ENCODE assay signal across 1 cellular context in the genomic region with DNA sequence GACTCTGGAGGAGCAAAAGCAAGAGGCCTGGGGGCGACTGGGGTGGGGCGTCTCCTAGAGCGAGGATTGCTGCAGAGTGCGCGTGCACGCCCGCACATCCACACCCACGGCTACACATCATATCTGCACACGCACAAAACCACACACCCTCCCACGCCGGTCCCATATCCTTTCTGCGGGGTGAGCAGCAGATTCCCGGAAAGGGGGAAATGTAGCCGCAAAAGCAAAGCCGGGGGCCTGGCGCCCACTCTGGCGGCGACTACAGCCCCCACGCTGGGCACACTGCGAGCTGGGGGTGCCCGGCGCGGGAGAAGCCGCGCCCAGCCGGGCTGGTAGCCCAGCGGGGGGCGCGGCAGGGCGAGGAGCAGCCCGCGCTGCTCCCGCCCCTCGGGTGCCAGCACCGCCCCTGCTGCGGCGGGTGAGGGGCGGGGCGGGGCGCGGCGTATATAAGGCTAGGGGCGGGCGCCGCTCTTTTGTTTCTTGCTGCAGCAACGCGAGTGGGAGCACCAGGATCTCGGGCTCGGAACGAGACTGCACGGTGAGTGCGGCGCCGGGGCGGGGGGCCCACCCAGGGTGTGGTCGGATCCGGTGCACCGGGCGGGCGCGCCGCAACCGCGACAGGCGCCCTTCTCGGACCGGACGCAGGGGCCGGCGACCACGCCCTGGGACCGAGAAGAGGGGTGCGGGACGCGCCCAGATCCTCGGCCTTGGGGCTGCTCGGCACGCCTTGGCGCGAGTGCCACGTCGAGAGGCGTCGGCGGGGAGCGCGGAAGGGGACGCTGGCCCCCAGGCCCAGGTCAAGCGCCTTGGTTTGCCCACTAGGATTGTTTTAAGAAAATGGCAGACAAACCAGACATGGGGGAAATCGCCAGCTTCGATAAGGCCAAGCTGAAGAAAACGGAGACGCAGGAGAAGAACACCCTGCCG.
TF ChIP-seq lines count a peak whose summit lies in the region.

A gene (plus strand): TSS at position 476 of the 927 bp plus-strand sequence.

TF ChIP-seq in HepG2, 621 proteins besides CTCF, POLR2A, EP300 and RAD21 (continued from another document and continues in another):
- TF ChIP-seq, protein P1, sequence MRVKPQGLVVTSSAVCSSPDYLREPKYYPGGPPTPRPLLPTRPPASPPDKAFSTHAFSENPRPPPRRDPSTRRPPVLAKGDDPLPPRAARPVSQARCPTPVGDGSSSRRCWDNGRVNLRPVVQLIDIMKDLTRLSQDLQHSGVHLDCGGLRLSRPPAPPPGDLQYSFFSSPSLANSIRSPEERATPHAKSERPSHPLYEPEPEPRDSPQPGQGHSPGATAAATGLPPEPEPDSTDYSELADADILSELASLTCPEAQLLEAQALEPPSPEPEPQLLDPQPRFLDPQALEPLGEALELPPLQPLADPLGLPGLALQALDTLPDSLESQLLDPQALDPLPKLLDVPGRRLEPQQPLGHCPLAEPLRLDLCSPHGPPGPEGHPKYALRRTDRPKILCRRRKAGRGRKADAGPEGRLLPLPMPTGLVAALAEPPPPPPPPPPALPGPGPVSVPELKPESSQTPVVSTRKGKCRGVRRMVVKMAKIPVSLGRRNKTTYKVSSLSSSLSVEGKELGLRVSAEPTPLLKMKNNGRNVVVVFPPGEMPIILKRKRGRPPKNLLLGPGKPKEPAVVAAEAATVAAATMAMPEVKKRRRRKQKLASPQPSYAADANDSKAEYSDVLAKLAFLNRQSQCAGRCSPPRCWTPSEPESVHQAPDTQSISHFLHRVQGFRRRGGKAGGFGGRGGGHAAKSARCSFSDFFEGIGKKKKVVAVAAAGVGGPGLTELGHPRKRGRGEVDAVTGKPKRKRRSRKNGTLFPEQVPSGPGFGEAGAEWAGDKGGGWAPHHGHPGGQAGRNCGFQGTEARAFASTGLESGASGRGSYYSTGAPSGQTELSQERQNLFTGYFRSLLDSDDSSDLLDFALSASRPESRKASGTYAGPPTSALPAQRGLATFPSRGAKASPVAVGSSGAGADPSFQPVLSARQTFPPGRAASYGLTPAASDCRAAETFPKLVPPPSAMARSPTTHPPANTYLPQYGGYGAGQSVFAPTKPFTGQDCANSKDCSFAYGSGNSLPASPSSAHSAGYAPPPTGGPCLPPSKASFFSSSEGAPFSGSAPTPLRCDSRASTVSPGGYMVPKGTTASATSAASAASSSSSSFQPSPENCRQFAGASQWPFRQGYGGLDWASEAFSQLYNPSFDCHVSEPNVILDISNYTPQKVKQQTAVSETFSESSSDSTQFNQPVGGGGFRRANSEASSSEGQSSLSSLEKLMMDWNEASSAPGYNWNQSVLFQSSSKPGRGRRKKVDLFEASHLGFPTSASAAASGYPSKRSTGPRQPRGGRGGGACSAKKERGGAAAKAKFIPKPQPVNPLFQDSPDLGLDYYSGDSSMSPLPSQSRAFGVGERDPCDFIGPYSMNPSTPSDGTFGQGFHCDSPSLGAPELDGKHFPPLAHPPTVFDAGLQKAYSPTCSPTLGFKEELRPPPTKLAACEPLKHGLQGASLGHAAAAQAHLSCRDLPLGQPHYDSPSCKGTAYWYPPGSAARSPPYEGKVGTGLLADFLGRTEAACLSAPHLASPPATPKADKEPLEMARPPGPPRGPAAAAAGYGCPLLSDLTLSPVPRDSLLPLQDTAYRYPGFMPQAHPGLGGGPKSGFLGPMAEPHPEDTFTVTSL (CRISPR knock-in tag; IDR thresholded peaks at IDR 0.05; ENCODE audit: borderline replicate concordance): no peak; the same call in 1 of the 2 replicates
- TF ChIP-seq NFE2L2 (IDR thresholded peaks at IDR 0.05; ENCODE audit: low read length): no peak
- TF ChIP-seq, protein P2, sequence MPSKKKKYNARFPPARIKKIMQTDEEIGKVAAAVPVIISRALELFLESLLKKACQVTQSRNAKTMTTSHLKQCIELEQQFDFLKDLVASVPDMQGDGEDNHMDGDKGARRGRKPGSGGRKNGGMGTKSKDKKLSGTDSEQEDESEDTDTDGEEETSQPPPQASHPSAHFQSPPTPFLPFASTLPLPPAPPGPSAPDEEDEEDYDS (CRISPR knock-in tag; IDR thresholded peaks at IDR 0.05): peak; percentile 98
- TF ChIP-seq, protein P3, sequence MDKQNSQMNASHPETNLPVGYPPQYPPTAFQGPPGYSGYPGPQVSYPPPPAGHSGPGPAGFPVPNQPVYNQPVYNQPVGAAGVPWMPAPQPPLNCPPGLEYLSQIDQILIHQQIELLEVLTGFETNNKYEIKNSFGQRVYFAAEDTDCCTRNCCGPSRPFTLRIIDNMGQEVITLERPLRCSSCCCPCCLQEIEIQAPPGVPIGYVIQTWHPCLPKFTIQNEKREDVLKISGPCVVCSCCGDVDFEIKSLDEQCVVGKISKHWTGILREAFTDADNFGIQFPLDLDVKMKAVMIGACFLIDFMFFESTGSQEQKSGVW (CRISPR knock-in tag; IDR thresholded peaks at IDR 0.05; ENCODE audit: borderline replicate concordance): peak; percentile 78; the same call in 1 of the 2 replicates
- TF ChIP-seq BRD4 (CRISPR knock-in tag; IDR thresholded peaks at IDR 0.05): peak; percentile 89; the same call in 1 of the 2 replicates
- no peak for TF ChIP-seq ATF1 (CRISPR knock-in tag; IDR thresholded peaks at IDR 0.05)
- peak; percentile 91 for TF ChIP-seq ZNF468 (CRISPR knock-in tag; IDR thresholded peaks at IDR 0.05)
- peak; percentile 96 for TF ChIP-seq TAF1 (CRISPR knock-in tag; IDR thresholded peaks at IDR 0.05)
- no peak for TF ChIP-seq HNRNPH1 (optimal IDR thresholded peaks at IDR 0.05; ENCODE audit: low read depth, low read length)
- 0 out of 2 replicates have a peak, but pooled peaks have one; percentile 11 for TF ChIP-seq HNF4A (CRISPR knock-in tag; IDR thresholded peaks at IDR 0.05)
- TF ChIP-seq HDAC6 (IDR thresholded peaks at IDR 0.05; ENCODE audit: low read depth, low read length): no peak
- TF ChIP-seq, protein P4, sequence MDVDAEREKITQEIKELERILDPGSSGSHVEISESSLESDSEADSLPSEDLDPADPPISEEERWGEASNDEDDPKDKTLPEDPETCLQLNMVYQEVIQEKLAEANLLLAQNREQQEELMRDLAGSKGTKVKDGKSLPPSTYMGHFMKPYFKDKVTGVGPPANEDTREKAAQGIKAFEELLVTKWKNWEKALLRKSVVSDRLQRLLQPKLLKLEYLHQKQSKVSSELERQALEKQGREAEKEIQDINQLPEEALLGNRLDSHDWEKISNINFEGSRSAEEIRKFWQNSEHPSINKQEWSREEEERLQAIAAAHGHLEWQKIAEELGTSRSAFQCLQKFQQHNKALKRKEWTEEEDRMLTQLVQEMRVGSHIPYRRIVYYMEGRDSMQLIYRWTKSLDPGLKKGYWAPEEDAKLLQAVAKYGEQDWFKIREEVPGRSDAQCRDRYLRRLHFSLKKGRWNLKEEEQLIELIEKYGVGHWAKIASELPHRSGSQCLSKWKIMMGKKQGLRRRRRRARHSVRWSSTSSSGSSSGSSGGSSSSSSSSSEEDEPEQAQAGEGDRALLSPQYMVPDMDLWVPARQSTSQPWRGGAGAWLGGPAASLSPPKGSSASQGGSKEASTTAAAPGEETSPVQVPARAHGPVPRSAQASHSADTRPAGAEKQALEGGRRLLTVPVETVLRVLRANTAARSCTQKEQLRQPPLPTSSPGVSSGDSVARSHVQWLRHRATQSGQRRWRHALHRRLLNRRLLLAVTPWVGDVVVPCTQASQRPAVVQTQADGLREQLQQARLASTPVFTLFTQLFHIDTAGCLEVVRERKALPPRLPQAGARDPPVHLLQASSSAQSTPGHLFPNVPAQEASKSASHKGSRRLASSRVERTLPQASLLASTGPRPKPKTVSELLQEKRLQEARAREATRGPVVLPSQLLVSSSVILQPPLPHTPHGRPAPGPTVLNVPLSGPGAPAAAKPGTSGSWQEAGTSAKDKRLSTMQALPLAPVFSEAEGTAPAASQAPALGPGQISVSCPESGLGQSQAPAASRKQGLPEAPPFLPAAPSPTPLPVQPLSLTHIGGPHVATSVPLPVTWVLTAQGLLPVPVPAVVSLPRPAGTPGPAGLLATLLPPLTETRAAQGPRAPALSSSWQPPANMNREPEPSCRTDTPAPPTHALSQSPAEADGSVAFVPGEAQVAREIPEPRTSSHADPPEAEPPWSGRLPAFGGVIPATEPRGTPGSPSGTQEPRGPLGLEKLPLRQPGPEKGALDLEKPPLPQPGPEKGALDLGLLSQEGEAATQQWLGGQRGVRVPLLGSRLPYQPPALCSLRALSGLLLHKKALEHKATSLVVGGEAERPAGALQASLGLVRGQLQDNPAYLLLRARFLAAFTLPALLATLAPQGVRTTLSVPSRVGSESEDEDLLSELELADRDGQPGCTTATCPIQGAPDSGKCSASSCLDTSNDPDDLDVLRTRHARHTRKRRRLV (CRISPR knock-in tag; IDR thresholded peaks at IDR 0.05): no peak
- TF ChIP-seq NKX3-1 (CRISPR knock-in tag; IDR thresholded peaks at IDR 0.05): peak; percentile 94
- TF ChIP-seq ZNF207 (IDR thresholded peaks at IDR 0.05; ENCODE audit: borderline replicate concordance): no peak
- TF ChIP-seq ZNF772 (CRISPR knock-in tag; IDR thresholded peaks at IDR 0.05): peak; percentile 59
- no peak for TF ChIP-seq AGO1 (IDR thresholded peaks at IDR 0.05; ENCODE audit: low read depth, low read length, poor library complexity, severe bottlenecking)
- TF ChIP-seq ZFYVE20 (CRISPR knock-in tag; IDR thresholded peaks at IDR 0.05; ENCODE audit: borderline replicate concordance, low read depth): no peak; the same call in 1 of the 2 replicates
- TF ChIP-seq ZNF569 (CRISPR knock-in tag; IDR thresholded peaks at IDR 0.05; ENCODE audit: borderline replicate concordance): no peak
- TF ChIP-seq, protein P5, sequence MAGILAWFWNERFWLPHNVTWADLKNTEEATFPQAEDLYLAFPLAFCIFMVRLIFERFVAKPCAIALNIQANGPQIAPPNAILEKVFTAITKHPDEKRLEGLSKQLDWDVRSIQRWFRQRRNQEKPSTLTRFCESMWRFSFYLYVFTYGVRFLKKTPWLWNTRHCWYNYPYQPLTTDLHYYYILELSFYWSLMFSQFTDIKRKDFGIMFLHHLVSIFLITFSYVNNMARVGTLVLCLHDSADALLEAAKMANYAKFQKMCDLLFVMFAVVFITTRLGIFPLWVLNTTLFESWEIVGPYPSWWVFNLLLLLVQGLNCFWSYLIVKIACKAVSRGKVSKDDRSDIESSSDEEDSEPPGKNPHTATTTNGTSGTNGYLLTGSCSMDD (CRISPR knock-in tag; IDR thresholded peaks at IDR 0.05): no peak
- 0 out of 2 replicates have a peak, but pooled peaks have one; percentile 17 for TF ChIP-seq ZNF296 (CRISPR knock-in tag; conservative IDR thresholded peaks at IDR 0.05)
- TF ChIP-seq TARDBP (CRISPR knock-in tag; IDR thresholded peaks at IDR 0.05): peak; percentile 76; the same call in 1 of the 2 replicates
- TF ChIP-seq CAMTA2 (CRISPR knock-in tag; IDR thresholded peaks at IDR 0.05; ENCODE audit: borderline replicate concordance): peak; percentile 74
- peak; percentile 97; the same call in 1 of the 2 replicates for TF ChIP-seq GLI4 (CRISPR knock-in tag; IDR thresholded peaks at IDR 0.05; ENCODE audit: borderline replicate concordance)
- TF ChIP-seq, protein P6, sequence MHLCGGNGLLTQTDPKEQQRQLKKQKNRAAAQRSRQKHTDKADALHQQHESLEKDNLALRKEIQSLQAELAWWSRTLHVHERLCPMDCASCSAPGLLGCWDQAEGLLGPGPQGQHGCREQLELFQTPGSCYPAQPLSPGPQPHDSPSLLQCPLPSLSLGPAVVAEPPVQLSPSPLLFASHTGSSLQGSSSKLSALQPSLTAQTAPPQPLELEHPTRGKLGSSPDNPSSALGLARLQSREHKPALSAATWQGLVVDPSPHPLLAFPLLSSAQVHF (CRISPR knock-in tag; IDR thresholded peaks at IDR 0.05): peak; percentile 88
- TF ChIP-seq, protein P7, sequence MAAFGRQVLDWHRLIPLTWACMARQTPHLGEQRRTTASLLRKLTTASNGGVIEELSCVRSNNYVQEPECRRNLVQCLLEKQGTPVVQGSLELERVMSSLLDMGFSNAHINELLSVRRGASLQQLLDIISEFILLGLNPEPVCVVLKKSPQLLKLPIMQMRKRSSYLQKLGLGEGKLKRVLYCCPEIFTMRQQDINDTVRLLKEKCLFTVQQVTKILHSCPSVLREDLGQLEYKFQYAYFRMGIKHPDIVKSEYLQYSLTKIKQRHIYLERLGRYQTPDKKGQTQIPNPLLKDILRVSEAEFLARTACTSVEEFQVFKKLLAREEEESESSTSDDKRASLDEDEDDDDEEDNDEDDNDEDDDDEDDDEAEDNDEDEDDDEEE (CRISPR knock-in tag; IDR thresholded peaks at IDR 0.05): peak; percentile 77; the same call in 1 of the 2 replicates
- peak; percentile 85 for TF ChIP-seq ZNF550 (CRISPR knock-in tag; IDR thresholded peaks at IDR 0.05; ENCODE audit: borderline replicate concordance)
- TF ChIP-seq KDM2A (CRISPR knock-in tag; IDR thresholded peaks at IDR 0.05; ENCODE audit: borderline replicate concordance, low read depth): peak; percentile 57; the same call in 1 of the 2 replicates
- TF ChIP-seq, protein P8, sequence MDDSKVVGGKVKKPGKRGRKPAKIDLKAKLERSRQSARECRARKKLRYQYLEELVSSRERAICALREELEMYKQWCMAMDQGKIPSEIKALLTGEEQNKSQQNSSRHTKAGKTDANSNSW (CRISPR knock-in tag; IDR thresholded peaks at IDR 0.05; ENCODE audit: borderline replicate concordance): peak; percentile 82; the same call in 1 of the 2 replicates
- TF ChIP-seq, protein P9, sequence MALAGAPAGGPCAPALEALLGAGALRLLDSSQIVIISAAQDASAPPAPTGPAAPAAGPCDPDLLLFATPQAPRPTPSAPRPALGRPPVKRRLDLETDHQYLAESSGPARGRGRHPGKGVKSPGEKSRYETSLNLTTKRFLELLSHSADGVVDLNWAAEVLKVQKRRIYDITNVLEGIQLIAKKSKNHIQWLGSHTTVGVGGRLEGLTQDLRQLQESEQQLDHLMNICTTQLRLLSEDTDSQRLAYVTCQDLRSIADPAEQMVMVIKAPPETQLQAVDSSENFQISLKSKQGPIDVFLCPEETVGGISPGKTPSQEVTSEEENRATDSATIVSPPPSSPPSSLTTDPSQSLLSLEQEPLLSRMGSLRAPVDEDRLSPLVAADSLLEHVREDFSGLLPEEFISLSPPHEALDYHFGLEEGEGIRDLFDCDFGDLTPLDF (CRISPR knock-in tag; IDR thresholded peaks at IDR 0.05): peak; percentile 71
- TF ChIP-seq, protein P10, sequence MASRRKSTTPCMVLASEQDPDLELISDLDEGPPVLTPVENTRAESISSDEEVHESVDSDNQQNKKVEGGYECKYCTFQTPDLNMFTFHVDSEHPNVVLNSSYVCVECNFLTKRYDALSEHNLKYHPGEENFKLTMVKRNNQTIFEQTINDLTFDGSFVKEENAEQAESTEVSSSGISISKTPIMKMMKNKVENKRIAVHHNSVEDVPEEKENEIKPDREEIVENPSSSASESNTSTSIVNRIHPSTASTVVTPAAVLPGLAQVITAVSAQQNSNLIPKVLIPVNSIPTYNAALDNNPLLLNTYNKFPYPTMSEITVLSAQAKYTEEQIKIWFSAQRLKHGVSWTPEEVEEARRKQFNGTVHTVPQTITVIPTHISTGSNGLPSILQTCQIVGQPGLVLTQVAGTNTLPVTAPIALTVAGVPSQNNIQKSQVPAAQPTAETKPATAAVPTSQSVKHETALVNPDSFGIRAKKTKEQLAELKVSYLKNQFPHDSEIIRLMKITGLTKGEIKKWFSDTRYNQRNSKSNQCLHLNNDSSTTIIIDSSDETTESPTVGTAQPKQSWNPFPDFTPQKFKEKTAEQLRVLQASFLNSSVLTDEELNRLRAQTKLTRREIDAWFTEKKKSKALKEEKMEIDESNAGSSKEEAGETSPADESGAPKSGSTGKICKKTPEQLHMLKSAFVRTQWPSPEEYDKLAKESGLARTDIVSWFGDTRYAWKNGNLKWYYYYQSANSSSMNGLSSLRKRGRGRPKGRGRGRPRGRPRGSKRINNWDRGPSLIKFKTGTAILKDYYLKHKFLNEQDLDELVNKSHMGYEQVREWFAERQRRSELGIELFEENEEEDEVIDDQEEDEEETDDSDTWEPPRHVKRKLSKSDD (CRISPR knock-in tag; IDR thresholded peaks at IDR 0.05; ENCODE audit: low read depth): peak; percentile 71; the same call in 1 of the 2 replicates
- TF ChIP-seq ZFP36L1 (CRISPR knock-in tag; IDR thresholded peaks at IDR 0.05): 0 out of 2 replicates have a peak, but pooled peaks have one; percentile 68
